ENCODE assay signal across 14 cellular contexts in the genomic region with DNA sequence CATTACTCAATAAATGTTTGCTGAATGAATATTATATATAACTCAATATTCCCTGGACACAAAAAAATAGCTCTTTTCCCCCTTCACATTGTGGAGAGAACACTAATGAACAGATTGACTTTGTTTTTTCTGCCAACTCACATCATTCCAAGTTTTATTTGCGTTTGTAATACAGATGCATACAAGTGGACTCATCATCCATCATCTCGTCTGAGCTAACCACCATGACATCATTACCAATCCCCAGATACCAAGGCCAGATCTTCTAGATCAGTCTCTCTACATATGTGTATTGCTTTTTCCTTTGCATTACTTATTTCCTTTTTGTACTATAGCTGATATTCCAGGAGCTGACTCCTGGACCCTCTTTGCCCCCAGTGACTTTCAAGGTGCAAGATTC.
A peak's percentile ranks its signal among the peaks of the same experiment; 100 is the strongest.
DNase-seq lines count a peak whose midpoint lies in the region; TF ChIP-seq lines count a peak whose summit lies in the region.
"Had no signal": no experiment of that assay in that cellular context is flagged by ENCODE, and none has a peak within 500 bp of the region (broad histone marks: within the 10 kb centered on the region; RNA-seq: fewer than 3 reads in every experiment).

No MANE protein-coding gene starts in this region.

- no peak overlapping the region for H3K4me3 Mint-ChIP-seq in mesothelial cell of epicardium
- no peak overlapping the region for H3K4me3 Mint-ChIP-seq in activated T-helper 2 cell treated with anti-CD3 and anti-CD28 coated beads, Interferon-gamma antibody, Interleukin-2, Interleukin-4, amounts not matched to agents 10 μg/mL and 5 μg/mL and 100 μg/mL, durations not matched to agents 14 hours and 24 hours and 36 hours (ENCODE audit: low read depth)
- H3K4me3 Mint-ChIP-seq: memory B cell had no signal

- H2AFZ ChIP-seq in PC-9 = no peak overlapping the region

- TF ChIP-seq POLR2A in esophagus muscularis mucosa (IDR thresholded peaks at IDR 0.05; ENCODE audit: low read depth) = no peak

- no peak overlapping the region for H3K4me3 ChIP-seq in PC-9
- no peak overlapping the region for H3K4me3 ChIP-seq in esophagus muscularis mucosa
- H3K4me3 ChIP-seq: BLaER1, sigmoid colon, SJSA1, upper lobe of right lung had no signal

- intact Hi-C loops in PC-9 (cut with micrococcal nuclease; ENCODE audit: unreplicated experiment) = no loop called here
- intact Hi-C loops in esophagus muscularis mucosa (cut with DNase I) = loop anchor here (10.0 kb wide), 1 partner anchor 263 kb away; no protein-coding TSS in a partner anchor
- intact Hi-C loops in activated T-helper 2 cell treated with anti-CD3 and anti-CD28 coated beads, Interferon-gamma antibody, Interleukin-2, Interleukin-4, amounts not matched to agents 10 μg/mL and 5 μg/mL and 100 μg/mL, durations not matched to agents 14 hours and 24 hours and 36 hours (cut with micrococcal nuclease) = no loop called here

- BruUV-seq in PC-9 (replicated peaks; lab: Mats Ljungman, UMichigan) = no TSS peak

- H3K36me3 ChIP-seq in PC-9 (ENCODE audit: low read depth) (no peaks in the 10 kb centered on the region), esophagus muscularis mucosa (no peaks in the 10 kb centered on the region)
- H3K36me3 ChIP-seq: BLaER1, sigmoid colon, SJSA1, upper lobe of right lung had no signal

- peaks cover 17% of the 10 kb centered on the region for H3F3A ChIP-seq in PC-9 (ENCODE audit: insufficient read depth, low read depth)

- DNase-seq in Daoy (ENCODE audit: low read depth) (peak; percentile 59), PC-9 (peak in 1 of 2 experiments; percentile 42), esophagus muscularis mucosa (ENCODE audit: extremely low spot score) (no peak), mesothelial cell of epicardium (ENCODE audit: low spot score in 2 of 2, unreplicated experiment in 2 of 2) (no peak), KG1 (lab: John Stamatoyannopoulos, UW) (no peak), NCI-H524 treated with DMSO at 0.1 percent for 48 hours (lab: John Stamatoyannopoulos, UW) (no peak), NCI-H2081 (lab: John Stamatoyannopoulos, UW) (no peak)
- DNase-seq in activated T-helper 2 cell treated with anti-CD3 and anti-CD28 coated beads, Interferon-gamma antibody, Interleukin-2, Interleukin-4, amounts not matched to agents 10 μg/mL and 5 μg/mL and 100 μg/mL, durations not matched to agents 14 hours and 24 hours and 36 hours (ENCODE audit: low spot score) = no peak
- DNase-seq: activated CD4-positive, CD25-positive, alpha-beta regulatory T cell treated with anti-CD3 and anti-CD28 coated beads, Interleukin-2, amount 50 U/mL, for 72 hours; sigmoid colon had no signal

- H3K4me1 ChIP-seq in PC-9 (replicated peaks; ENCODE audit: insufficient read depth) (peaks cover 20% of the 10 kb centered on the region), esophagus muscularis mucosa (peaks cover 11 to 43% (median 36%) of the 10 kb centered on the region in 4 donors)

- POLR2A ChIA-PET in PC-9 (lab: Charles Lee; ENCODE audit: unreplicated experiment) = interaction anchor here (0.6 to 0.7 kb wide), 4 partner anchors 13 to 84 kb away, joined by 3 to 11 read pairs (median 7); no protein-coding TSS in a partner anchor

- peaks cover 21% of the 10 kb centered on the region for H3K4me1 Mint-ChIP-seq in mesothelial cell of epicardium
- no peaks in the 10 kb centered on the region for H3K4me1 Mint-ChIP-seq in activated T-helper 2 cell treated with anti-CD3 and anti-CD28 coated beads, Interferon-gamma antibody, Interleukin-2, Interleukin-4, amounts not matched to agents 10 μg/mL and 5 μg/mL and 100 μg/mL, durations not matched to agents 14 hours and 24 hours and 36 hours (ENCODE audit: low read depth)

- no peaks in the 10 kb centered on the region for H3K9me3 Mint-ChIP-seq in mesothelial cell of epicardium
- no peaks in the 10 kb centered on the region for H3K9me3 Mint-ChIP-seq in activated T-helper 2 cell treated with anti-CD3 and anti-CD28 coated beads, Interferon-gamma antibody, Interleukin-2, Interleukin-4, amounts not matched to agents 10 μg/mL and 5 μg/mL and 100 μg/mL, durations not matched to agents 14 hours and 24 hours and 36 hours
- H3K9me3 Mint-ChIP-seq: memory B cell had no signal

- H3K79me2 ChIP-seq in PC-9 (ENCODE audit: low read depth) = no peaks in the 10 kb centered on the region

- no peak for TF ChIP-seq CTCF in PC-9 (conservative IDR thresholded peaks at IDR 0.05)
- no peak for TF ChIP-seq CTCF in esophagus muscularis mucosa (IDR thresholded peaks at IDR 0.05)
- TF ChIP-seq CTCF in mesothelial cell of epicardium (IDR thresholded peaks at IDR 0.05; ENCODE audit: unreplicated experiment) = no peak

- WGBS in esophagus muscularis mucosa = 50% methylated on average over 2 of the region's 2 CpGs

- peak overlapping the region; percentile 42 for H3K4me2 ChIP-seq in PC-9
- H3K4me2 ChIP-seq: BLaER1 had no signal

- peak overlapping the region; percentile 86 for H3K27ac Mint-ChIP-seq in mesothelial cell of epicardium
- no peak overlapping the region for H3K27ac Mint-ChIP-seq in activated T-helper 2 cell treated with anti-CD3 and anti-CD28 coated beads, Interferon-gamma antibody, Interleukin-2, Interleukin-4, amounts not matched to agents 10 μg/mL and 5 μg/mL and 100 μg/mL, durations not matched to agents 14 hours and 24 hours and 36 hours
- H3K27ac Mint-ChIP-seq: memory B cell had no signal

- H3K27me3 ChIP-seq in PC-9 (ENCODE audit: insufficient read depth, low read depth) = no peaks in the 10 kb centered on the region
- H3K27me3 ChIP-seq in esophagus muscularis mucosa = no peaks in the 10 kb centered on the region
- H3K27me3 ChIP-seq: BLaER1, sigmoid colon, SJSA1, upper lobe of right lung had no signal

- H3K36me3 Mint-ChIP-seq in mesothelial cell of epicardium = no peaks in the 10 kb centered on the region
- no peaks in the 10 kb centered on the region for H3K36me3 Mint-ChIP-seq in activated T-helper 2 cell treated with anti-CD3 and anti-CD28 coated beads, Interferon-gamma antibody, Interleukin-2, Interleukin-4, amounts not matched to agents 10 μg/mL and 5 μg/mL and 100 μg/mL, durations not matched to agents 14 hours and 24 hours and 36 hours (ENCODE audit: low read depth)
- H3K36me3 Mint-ChIP-seq: memory B cell had no signal

- H3K9me3 ChIP-seq in PC-9 (ENCODE audit: insufficient read depth, low read depth) (no peaks in the 10 kb centered on the region), esophagus muscularis mucosa (no peaks in the 10 kb centered on the region)
- H3K9me3 ChIP-seq: BLaER1, sigmoid colon, SJSA1, upper lobe of right lung had no signal

- H3K27me3 Mint-ChIP-seq in mesothelial cell of epicardium (ENCODE audit: low read depth) = no peaks in the 10 kb centered on the region
- peaks cover 1% of the 10 kb centered on the region for H3K27me3 Mint-ChIP-seq in activated T-helper 2 cell treated with anti-CD3 and anti-CD28 coated beads, Interferon-gamma antibody, Interleukin-2, Interleukin-4, amounts not matched to agents 10 μg/mL and 5 μg/mL and 100 μg/mL, durations not matched to agents 14 hours and 24 hours and 36 hours (ENCODE audit: low read depth)
- H3K27me3 Mint-ChIP-seq: memory B cell had no signal

- no peak for TF ChIP-seq EP300 in esophagus muscularis mucosa (IDR thresholded peaks at IDR 0.05)

- H3K9me2 ChIP-seq in PC-9 (ENCODE audit: insufficient read depth) = no peaks in the 10 kb centered on the region

- H4K20me1 ChIP-seq in PC-9 (ENCODE audit: insufficient read depth) = no peaks in the 10 kb centered on the region
- H4K20me1 ChIP-seq: BLaER1 had no signal

- CTCF ChIA-PET in PC-9 (lab: Charles Lee) = no interaction called here

- peak overlapping the region; percentile 75 for H3K27ac ChIP-seq in PC-9
- peak overlapping the region; percentile 58 to 73 (median 67) for H3K27ac ChIP-seq in esophagus muscularis mucosa (replicated peaks in 1 of 4)
- H3K27ac ChIP-seq: BLaER1, SJSA1, upper lobe of right lung had no signal
